7 cellular contexts compared by ENCODE assay signal in genomic region chr2:55282110-55282917, GRCh38. TPM values are rescaled to one million over a fixed set of nuclear protein-coding genes. Genes with fewer than 3 reads are reported as not detected.
A peak's percentile ranks its signal among the peaks of the same experiment; 100 is the strongest.
DNase-seq lines count a peak whose midpoint lies in the region; ATAC-seq and TF ChIP-seq lines count a peak whose summit lies in the region.

No MANE protein-coding gene starts in this region.

- H3K4me1 ChIP-seq in breast epithelium (no peaks in the 10 kb centered on the region), spleen (peaks cover 3 to 37% (median 25%) of the 10 kb centered on the region in 6 donors)

- H3K36me3 ChIP-seq in breast epithelium (no peaks in the 10 kb centered on the region), spleen (no peaks in the 10 kb centered on the region)

- TF ChIP-seq POLR2A in breast epithelium (IDR thresholded peaks at IDR 0.05) (no peak), spleen (IDR thresholded peaks at IDR 0.05) (peak in 2 of 3 donors; percentile 61 to 74)

- H3K27me3 ChIP-seq in breast epithelium, result no peaks in the 10 kb centered on the region
- H3K27me3 ChIP-seq in spleen (replicated peaks in 1 of 7), result no peaks in the 10 kb centered on the region

- WGBS in spleen, 5 donors, result 1 to 3% (median 1%) methylated on average over 22 to 60 of the region's 60 CpGs

- H3K27ac ChIP-seq in VCaP (peak overlapping the region; percentile 91), breast epithelium (peak overlapping the region; percentile 69 to 90), spleen (peak overlapping the region; percentile 89 to 97 (median 94))

- H3K9me3 ChIP-seq in breast epithelium, result no peaks in the 10 kb centered on the region
- H3K9me3 ChIP-seq in spleen, result no peaks in the 10 kb centered on the region

- DNase-seq in NCI-H2107 treated with DMSO at 0.1 percent for 48 hours (lab: John Stamatoyannopoulos, UW; ENCODE audit: unreplicated experiment), result peak; percentile 43
- peak; percentile 43 to 67 for DNase-seq in breast epithelium (ENCODE audit: low spot score in 2 of 2)
- peak; percentile 83 for DNase-seq in inferior parietal cortex (ENCODE audit: extremely low spot score)
- peak; percentile 99 for DNase-seq in spleen

- H3K4me3 ChIP-seq in breast epithelium, result peak overlapping the region; percentile 70 to 79 (median 75)
- peak overlapping the region; percentile 44 to 77 (median 60) for H3K4me3 ChIP-seq in spleen

- TF ChIP-seq CTCF in VCaP (conservative IDR thresholded peaks at IDR 0.05), result no peak
- no peak for TF ChIP-seq CTCF in breast epithelium (IDR thresholded peaks at IDR 0.05)
- peak in 1 of 11 experiments; percentile 14 for TF ChIP-seq CTCF in spleen (IDR thresholded peaks at IDR 0.05 in 8 of 11, conservative IDR thresholded peaks at IDR 0.05 in 3 of 11)

- intact Hi-C loops in breast epithelium (cut with DNase I; ENCODE audit: low total_unique reads) (no loop called here), spleen (cut with DNase I; ENCODE audit: low total_unique reads) (no loop called here)

- ATAC-seq in GM18519 (IDR thresholded peaks at IDR 0.05; ENCODE audit: low FRiP score, unreplicated experiment) (peak; percentile 96), HG03025 (IDR thresholded peaks at IDR 0.05; ENCODE audit: low FRiP score, unreplicated experiment) (peak; percentile 99)

RNA-seq across cellular contexts. Expression of gene MTIF2, which starts 13.3 kb away (rescaled TPM):
- 10 to 100 TPM; 23.2 to 25.3 (median 23.6) TPM for total RNA-seq in breast epithelium
- 10 to 100 TPM; 18.4 to 28.5 (median 23.8) TPM for total RNA-seq in spleen
- 10 to 100 TPM; 19.4 to 22.4 (median 20.4) TPM for polyA plus RNA-seq in spleen

RNA-seq across cellular contexts. Expression of gene RPS27A, which starts 49.8 kb away (rescaled TPM):
- 1,000 to 10,000 TPM; 1,531 to 3,365 (median 3,229) TPM for total RNA-seq in breast epithelium
- 1,000 to 10,000 TPM in 6 of 7 donors, 100 to 1,000 TPM in 1; 939 to 1,680 (median 1,135) TPM for total RNA-seq in spleen
- polyA plus RNA-seq in spleen, result 1,000 to 10,000 TPM; 3,792 to 4,730 (median 3,877) TPM

RNA-seq across cellular contexts. Expression of gene CLHC1, which starts 50.2 kb away (rescaled TPM):
- total RNA-seq in breast epithelium, result 10 to 100 TPM in 2 of 3 donors, 1 to 10 TPM in 1; 3.5 to 20.8 (median 17.7) TPM
- 10 to 100 TPM in 5 of 7 donors, 1 to 10 TPM in 2; 5.2 to 34.7 (median 10.6) TPM for total RNA-seq in spleen
- 10 to 100 TPM in 2 of 3 donors, 1 to 10 TPM in 1; 6.6 to 24.1 (median 15.5) TPM for polyA plus RNA-seq in spleen

Comparison
In these comparisons a context has a peak if more than half of its experiments do, and no peak if none do; other contexts are left out.
1. Peak in every context shown above with its lines: DNase-seq, ATAC-seq, H3K4me3 ChIP-seq and H3K27ac ChIP-seq.
2. DNase-seq: peak in every context shown above with its lines; median percentile 99 in spleen; 83 in inferior parietal cortex; 55 in breast epithelium; 43 in NCI-H2107 treated with DMSO at 0.1 percent for 48 hours.